In the genomic region with DNA sequence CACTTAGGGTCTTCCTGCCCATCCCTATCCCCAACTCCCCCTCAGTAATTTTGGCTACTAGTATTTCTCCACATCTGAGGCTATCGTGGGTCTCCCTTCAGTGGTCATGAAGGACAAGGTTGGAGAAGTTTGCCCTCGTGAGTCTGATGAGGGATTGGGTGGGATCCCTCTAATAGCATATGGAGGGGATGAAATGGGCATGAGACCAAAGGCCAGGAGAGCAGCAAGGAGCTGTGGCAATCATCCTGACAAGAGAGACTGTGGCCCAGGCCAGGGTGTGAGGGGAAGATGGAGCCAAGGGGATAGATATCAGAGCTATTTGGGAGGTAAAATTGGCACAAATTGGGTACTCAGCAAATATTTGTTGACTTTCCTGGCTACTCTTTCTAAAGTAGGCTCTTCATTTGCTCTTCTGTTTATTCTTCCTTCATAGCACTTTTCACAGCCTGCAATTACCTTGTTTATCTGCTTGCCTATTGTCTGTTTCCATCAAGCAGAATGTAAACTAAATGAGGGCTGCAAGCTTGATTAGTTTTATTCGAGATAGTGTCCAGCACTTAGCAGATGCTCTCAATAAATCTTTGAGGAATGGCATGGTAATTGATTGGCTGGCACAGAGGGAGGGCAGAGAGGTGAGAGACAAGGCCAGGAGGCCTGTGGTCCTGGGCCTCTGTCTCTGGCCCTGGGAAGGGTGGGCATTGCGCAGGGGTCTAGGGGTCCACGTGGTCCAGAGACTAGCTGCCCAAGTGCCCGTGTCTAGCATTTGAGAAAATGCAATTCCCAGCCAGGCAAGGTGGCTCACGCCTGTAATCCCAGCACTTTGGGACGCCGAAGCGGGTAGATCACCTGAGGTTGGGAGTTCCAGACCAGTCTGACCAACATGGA, we compare ENCODE assay signal across 8 cellular contexts. TPM values are rescaled to one million over a fixed set of nuclear protein-coding genes. Genes with fewer than 3 reads are reported as not detected.
DNase-seq lines count a peak whose midpoint lies in the region; ATAC-seq and TF ChIP-seq lines count a peak whose summit lies in the region.

No MANE protein-coding gene starts in this region.

- DNase-seq in stimulated activated CD4-positive, alpha-beta T cell treated with anti-CD3 and anti-CD28 coated beads, Interleukin-4, amount 100 ng/mL, for 1 hour = peak; percentile 3
- DNase-seq in stimulated activated CD4-positive, alpha-beta T cell treated with anti-CD3 and anti-CD28 coated beads, Interleukin-12 subunit alpha, Interleukin-12 subunit beta, amount 100 ng/mL, for 4 hours = no peak
- DNase-seq in activated T-cell treated with anti-CD3 and anti-CD28 coated beads, Interleukin-2, amount 50 U/mL, for 4 hours = no peak
- peak in 1 of 2 donors; percentile 87 for DNase-seq in vagina (ENCODE audit: extremely low spot score in 2 of 2)
- DNase-seq in medulla oblongata (ENCODE audit: extremely low spot score) = no peak
- no peak for DNase-seq in Kasumi-1 (lab: John Stamatoyannopoulos, UW)

- no peaks in the 10 kb centered on the region for H3K9me3 Mint-ChIP-seq in activated T-cell treated with anti-CD3 and anti-CD28 coated beads, Interleukin-2, amount 50 U/mL, for 4 hours

- intact Hi-C loops in vagina (cut with DNase I) = no loop called here

- H3K9me3 ChIP-seq in mucosa of rectum (ENCODE audit: control insufficient read depth in 2 of 2, low read length in 2 of 2) = no peaks in the 10 kb centered on the region
- H3K9me3 ChIP-seq in vagina = no peaks in the 10 kb centered on the region

- H3K36me3 ChIP-seq in mucosa of rectum (ENCODE audit: control insufficient read depth in 2 of 2, insufficient read depth in 2 of 2, low read length in 2 of 2) (peaks cover 2 to 6% of the 10 kb centered on the region in 2 donors), vagina (peaks cover 4 to 14% of the 10 kb centered on the region in 2 donors)

- H3K36me3 Mint-ChIP-seq in activated T-cell treated with anti-CD3 and anti-CD28 coated beads, Interleukin-2, amount 50 U/mL, for 4 hours (ENCODE audit: insufficient read depth) = peaks cover 22% of the 10 kb centered on the region

- no peak for TF ChIP-seq CTCF in vagina (IDR thresholded peaks at IDR 0.05)

- H3K4me1 ChIP-seq in mucosa of rectum (ENCODE audit: control insufficient read depth in 2 of 2, insufficient read depth in 2 of 2, low read length in 2 of 2) (peaks cover 12 to 16% of the 10 kb centered on the region in 2 donors), vagina (peaks cover 38% of the 10 kb centered on the region)

- peak overlapping the region; percentile 32 to 93 for H3K9ac ChIP-seq in mucosa of rectum (ENCODE audit: low read depth in 1 of 2, low read length in 2 of 2)

- H3K27me3 Mint-ChIP-seq in activated T-cell treated with anti-CD3 and anti-CD28 coated beads, Interleukin-2, amount 50 U/mL, for 4 hours (ENCODE audit: low read depth) = no peaks in the 10 kb centered on the region

- TF ChIP-seq POLR2A in vagina (IDR thresholded peaks at IDR 0.05) = no peak

- H3K27ac ChIP-seq in mucosa of rectum (ENCODE audit: low read depth in 2 of 2, low read length in 2 of 2) = no peak overlapping the region
- H3K27ac ChIP-seq in vagina = peak overlapping the region; percentile 93

- peak overlapping the region; percentile 96 for H3K4me3 Mint-ChIP-seq in activated T-cell treated with anti-CD3 and anti-CD28 coated beads, Interleukin-2, amount 50 U/mL, for 4 hours

- no peak for ATAC-seq in activated T-cell treated with anti-CD3 and anti-CD28 coated beads, Interleukin-2, amount 50 U/mL, for 4 hours
- ATAC-seq in GM21576 (IDR thresholded peaks at IDR 0.05; ENCODE audit: unreplicated experiment) = no peak

- H3K27me3 ChIP-seq in mucosa of rectum (ENCODE audit: control insufficient read depth in 2 of 2, insufficient read depth in 2 of 2, low read length in 2 of 2) = no peaks in the 10 kb centered on the region
- H3K27me3 ChIP-seq in vagina = no peaks in the 10 kb centered on the region

- H3K4me3 ChIP-seq in mucosa of rectum (ENCODE audit: low read length in 2 of 2) = no peak overlapping the region
- no peak overlapping the region for H3K4me3 ChIP-seq in vagina

- H3K4me1 Mint-ChIP-seq in activated T-cell treated with anti-CD3 and anti-CD28 coated beads, Interleukin-2, amount 50 U/mL, for 4 hours (ENCODE audit: low read depth) = peaks cover 26% of the 10 kb centered on the region

RNA-seq across cellular contexts. Expression of gene PLK3, which starts 1.5 kb away (rescaled TPM):
- 100 to 1,000 TPM; 186 to 239 (median 203) TPM for total RNA-seq in activated T-cell treated with anti-CD3 and anti-CD28 coated beads, Interleukin-2, amount 50 U/mL, for 4 hours
- total RNA-seq in vagina = 77.6 TPM

RNA-seq across cellular contexts. Expression of gene DYNLT4, which starts 8.4 kb away (rescaled TPM):
- not detected for total RNA-seq in activated T-cell treated with anti-CD3 and anti-CD28 coated beads, Interleukin-2, amount 50 U/mL, for 4 hours
- total RNA-seq in vagina = not detected

RNA-seq across cellular contexts. Expression of gene BTBD19, which starts 9.6 kb away (rescaled TPM):
- total RNA-seq in activated T-cell treated with anti-CD3 and anti-CD28 coated beads, Interleukin-2, amount 50 U/mL, for 4 hours = 10 to 100 TPM in 1 of 3 donors, 1 to 10 TPM in 2; 8.2 to 14.0 (median 8.3) TPM
- 7.9 TPM for total RNA-seq in vagina

RNA-seq across cellular contexts. Expression of gene BEST4, which starts 10.8 kb away (rescaled TPM):
- total RNA-seq in activated T-cell treated with anti-CD3 and anti-CD28 coated beads, Interleukin-2, amount 50 U/mL, for 4 hours = under 1 TPM; 0.53 to 0.63 (median 0.57) TPM
- total RNA-seq in vagina = not detected

RNA-seq across cellular contexts. Expression of gene RPS8, which starts 23.4 kb away (rescaled TPM):
- 1,000 to 10,000 TPM; 2,825 to 3,013 (median 2,945) TPM for total RNA-seq in activated T-cell treated with anti-CD3 and anti-CD28 coated beads, Interleukin-2, amount 50 U/mL, for 4 hours
- 2,511 TPM for total RNA-seq in vagina
